ENCODE assay signal across 34 cellular contexts in genomic region chr4:10311939-10312338, GRCh38.
"Had no signal": no experiment of that assay in that cellular context is flagged by ENCODE, and none has a peak within 500 bp of the region (broad histone marks: within the 10 kb centered on the region; RNA-seq: fewer than 3 reads in every experiment).

No MANE protein-coding gene starts in this region.

- H3K4me3 ChIP-seq: adrenal gland, body of pancreas, breast epithelium had no signal

- H3K36me3 Mint-ChIP-seq: activated CD4-positive, alpha-beta memory T cell treated with anti-CD3 and anti-CD28 coated beads for 36 hours; activated naive CD4-positive, alpha-beta T cell treated with anti-CD3 and anti-CD28 coated beads, Interleukin-2, amount 50 U/mL, for 72 hours; activated naive CD8-positive, alpha-beta T cell treated with anti-CD3 and anti-CD28 coated beads for 36 hours had no signal

- H3K27me3 Mint-ChIP-seq: activated CD4-positive, alpha-beta memory T cell treated with anti-CD3 and anti-CD28 coated beads for 36 hours; activated naive CD8-positive, alpha-beta T cell treated with anti-CD3 and anti-CD28 coated beads for 36 hours had no signal

- H3K4me1 Mint-ChIP-seq: activated B cell treated with CpG ODN at 0.5 μM for 24 hours; activated CD4-positive, alpha-beta T cell treated with anti-CD3 and anti-CD28 coated beads, Interleukin-2, amount 10 ng/mL, durations not matched to agents 24 days and 14 days; activated naive CD8-positive, alpha-beta T cell treated with anti-CD3 and anti-CD28 coated beads for 36 hours; activated T-helper 17 cell treated with anti-CD3 and anti-CD28 coated beads, Interleukin-2, amount 50 U/mL, for 72 hours had no signal

- DNase-seq: activated B cell treated with CpG ODN at 0.5 μM for 24 hours; activated CD4-positive, alpha-beta memory T cell treated with anti-CD3 and anti-CD28 coated beads for 36 hours; activated CD4-positive, alpha-beta T cell treated with anti-CD3 and anti-CD28 coated beads for 4 hours; activated CD4-positive, alpha-beta T cell treated with anti-CD3 and anti-CD28 coated beads, Interleukin-2, amount 10 ng/mL, durations not matched to agents 24 days and 14 days; activated CD4-positive, alpha-beta T cell treated with anti-CD3 and anti-CD28 coated beads, Interleukin-2, amount 50 U/mL, for 1 hour; activated CD4-positive, alpha-beta T cell treated with anti-CD3 and anti-CD28 coated beads, Interleukin-2, amount 50 U/mL, for 4 hours; activated CD4-positive, CD25-positive, alpha-beta regulatory T cell treated with anti-CD3 and anti-CD28 coated beads, Interleukin-2, amount 50 U/mL, for 72 hours; activated CD8-positive, alpha-beta memory T cell treated with anti-CD3 and anti-CD28 coated beads, Interleukin-2, amount 50 U/mL, for 4 hours; activated CD8-positive, alpha-beta T cell treated with anti-CD3 and anti-CD28 coated beads for 36 hours; activated effector memory CD4-positive, alpha-beta T cell treated with anti-CD3 and anti-CD28 coated beads, Interleukin-2, amount 50 U/mL, for 16 hours; activated gamma-delta T cell treated with Interleukin-2 at 50 U/mL for 16 hours; activated naive CD4-positive, alpha-beta T cell; activated naive CD4-positive, alpha-beta T cell treated with anti-CD3 and anti-CD28 coated beads for 36 hours; activated naive CD4-positive, alpha-beta T cell treated with anti-CD3 and anti-CD28 coated beads, Interleukin-2, amount 50 U/mL, for 16 hours; activated naive CD8-positive, alpha-beta T cell treated with anti-CD3 and anti-CD28 coated beads for 36 hours; activated T-cell treated with anti-CD3 and anti-CD28 coated beads for 4 hours; activated T-cell treated with anti-CD3 and anti-CD28 coated beads, Interleukin-2, amount 50 U/mL, for 1 hour; activated T-cell treated with anti-CD3 and anti-CD28 coated beads, Interleukin-2, amount 50 U/mL, for 4 hours; activated T-cell treated with anti-CD3 and anti-CD28 coated beads, Interleukin-2, amount 50 U/mL, for 72 hours; adrenal gland; amniotic stem cell; aorta; body of pancreas; brain microvascular endothelial cell; central memory CD4-positive, alpha-beta T cell; T-helper 2 cell; T-helper 9 cell had no signal

- H3K4me3 Mint-ChIP-seq: activated B cell treated with CpG ODN at 0.5 μM for 24 hours; activated CD4-positive, alpha-beta memory T cell treated with anti-CD3 and anti-CD28 coated beads for 36 hours; activated CD4-positive, alpha-beta T cell treated with anti-CD3 and anti-CD28 coated beads, Interleukin-2, amount 10 ng/mL, durations not matched to agents 24 days and 14 days; activated CD8-positive, alpha-beta T cell treated with anti-CD3 and anti-CD28 coated beads for 36 hours; activated naive CD4-positive, alpha-beta T cell treated with anti-CD3 and anti-CD28 coated beads for 36 hours; activated naive CD8-positive, alpha-beta T cell treated with anti-CD3 and anti-CD28 coated beads for 36 hours; activated T-cell treated with anti-CD3 and anti-CD28 coated beads, Interleukin-2, amount 50 U/mL, for 4 hours; activated T-cell treated with anti-CD3 and anti-CD28 coated beads, Interleukin-2, amount 50 U/mL, for 72 hours; activated T-helper 1 cell treated with anti-CD3 and anti-CD28 coated beads, Interleukin-12 subunit alpha, Interleukin-12 subunit beta, Interleukin-2, Interleukin-4 antibody, amounts not matched to agents 30 ng/mL and 10 ng/mL and 1 ng/mL, durations not matched to agents 14 hours and 24 hours and 36 hours; activated T-helper 17 cell treated with anti-CD3 and anti-CD28 coated beads, Interleukin-2, amount 50 U/mL, for 72 hours; T-helper 1 cell treated with Interleukin-12 subunit alpha and Interleukin-12 subunit beta and Interleukin-4 antibody, amounts not matched to agents 30 μg/mL and 1 μg/mL, for 36 hours; T-helper 2 cell treated with Interferon-gamma antibody and Interleukin-4, amounts not matched to agents 5 μg/mL and 100 μg/mL, for 36 hours had no signal

- H3K36me3 ChIP-seq: adrenal gland, brain microvascular endothelial cell, breast epithelium had no signal

- H3K27ac Mint-ChIP-seq: activated B cell treated with CpG ODN at 0.5 μM for 24 hours; activated CD4-positive, alpha-beta memory T cell treated with anti-CD3 and anti-CD28 coated beads for 36 hours; activated CD4-positive, alpha-beta T cell treated with anti-CD3 and anti-CD28 coated beads, Interleukin-2, amount 10 ng/mL, durations not matched to agents 24 days and 14 days; activated CD8-positive, alpha-beta T cell treated with anti-CD3 and anti-CD28 coated beads for 36 hours; activated naive CD4-positive, alpha-beta T cell treated with anti-CD3 and anti-CD28 coated beads for 36 hours; activated naive CD4-positive, alpha-beta T cell treated with anti-CD3 and anti-CD28 coated beads, Interleukin-2, amount 50 U/mL, for 72 hours; activated naive CD8-positive, alpha-beta T cell treated with anti-CD3 and anti-CD28 coated beads for 36 hours; activated T-cell treated with anti-CD3 and anti-CD28 coated beads, Interleukin-2, amount 50 U/mL, for 72 hours; activated T-helper 1 cell treated with anti-CD3 and anti-CD28 coated beads, Interleukin-12 subunit alpha, Interleukin-12 subunit beta, Interleukin-2, Interleukin-4 antibody, amounts not matched to agents 30 ng/mL and 10 ng/mL and 1 ng/mL, durations not matched to agents 14 hours and 24 hours and 36 hours; activated T-helper 17 cell treated with anti-CD3 and anti-CD28 coated beads, Interleukin-2, amount 50 U/mL, for 72 hours; T-helper 1 cell treated with Interleukin-12 subunit alpha and Interleukin-12 subunit beta and Interleukin-4 antibody, amounts not matched to agents 30 μg/mL and 1 μg/mL, for 36 hours; T-helper 2 cell treated with Interferon-gamma antibody and Interleukin-4, amounts not matched to agents 5 μg/mL and 100 μg/mL, for 36 hours had no signal

- H3K27ac ChIP-seq: adrenal gland, body of pancreas, brain microvascular endothelial cell, breast epithelium, VCaP had no signal

- H3K27me3 ChIP-seq: adrenal gland, body of pancreas, brain microvascular endothelial cell, breast epithelium had no signal

- H3K9me3 Mint-ChIP-seq: activated B cell treated with CpG ODN at 0.5 μM for 24 hours; activated CD4-positive, alpha-beta memory T cell treated with anti-CD3 and anti-CD28 coated beads for 36 hours; activated CD4-positive, alpha-beta T cell treated with anti-CD3 and anti-CD28 coated beads, Interleukin-2, amount 10 ng/mL, durations not matched to agents 24 days and 14 days; activated CD8-positive, alpha-beta T cell treated with anti-CD3 and anti-CD28 coated beads for 36 hours; activated naive CD4-positive, alpha-beta T cell treated with anti-CD3 and anti-CD28 coated beads for 36 hours; activated naive CD4-positive, alpha-beta T cell treated with anti-CD3 and anti-CD28 coated beads, Interleukin-2, amount 50 U/mL, for 72 hours; activated naive CD8-positive, alpha-beta T cell treated with anti-CD3 and anti-CD28 coated beads for 36 hours; activated T-cell treated with anti-CD3 and anti-CD28 coated beads, Interleukin-2, amount 50 U/mL, for 4 hours; activated T-cell treated with anti-CD3 and anti-CD28 coated beads, Interleukin-2, amount 50 U/mL, for 72 hours; activated T-helper 1 cell treated with anti-CD3 and anti-CD28 coated beads, Interleukin-12 subunit alpha, Interleukin-12 subunit beta, Interleukin-2, Interleukin-4 antibody, amounts not matched to agents 30 ng/mL and 10 ng/mL and 1 ng/mL, durations not matched to agents 14 hours and 24 hours and 36 hours; activated T-helper 17 cell treated with anti-CD3 and anti-CD28 coated beads, Interleukin-2, amount 50 U/mL, for 72 hours; T-helper 1 cell treated with Interleukin-12 subunit alpha and Interleukin-12 subunit beta and Interleukin-4 antibody, amounts not matched to agents 30 μg/mL and 1 μg/mL, for 36 hours; T-helper 2 cell treated with Interferon-gamma antibody and Interleukin-4, amounts not matched to agents 5 μg/mL and 100 μg/mL, for 36 hours had no signal

- H3K9me3 ChIP-seq: adrenal gland, body of pancreas, breast epithelium had no signal

- H3K4me1 ChIP-seq: adrenal gland, body of pancreas, breast epithelium had no signal
